Comparison of ENCODE assay signal across 25 cellular contexts in the genomic region with DNA sequence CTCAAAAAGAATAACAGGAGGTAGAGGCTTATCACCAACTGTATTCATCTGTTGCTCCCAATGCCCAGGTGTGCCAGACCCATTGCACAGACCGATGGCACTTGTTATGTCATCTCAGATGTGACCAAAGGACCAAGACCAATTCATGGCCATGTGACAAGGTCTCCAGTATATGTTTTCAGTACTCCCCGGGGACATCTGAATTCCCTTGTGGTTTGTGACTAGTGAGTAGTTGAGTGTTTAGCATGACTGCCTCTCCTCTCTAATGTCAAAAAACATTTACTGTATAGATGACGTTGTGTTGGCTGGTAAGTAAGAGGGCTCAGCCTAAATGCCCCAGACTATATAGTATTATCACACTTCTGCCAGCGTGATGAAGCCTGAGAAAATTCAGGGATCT.
DNase-seq lines count a peak whose midpoint lies in the region; ATAC-seq and TF ChIP-seq lines count a peak whose summit lies in the region.
"Had no signal": no experiment of that assay in that cellular context is flagged by ENCODE, and none has a peak within 500 bp of the region (broad histone marks: within the 10 kb centered on the region; RNA-seq: fewer than 3 reads in every experiment).

No MANE protein-coding gene starts in this region.

- no peaks in the 10 kb centered on the region for H3K4me1 ChIP-seq in OCI-LY7 (ENCODE audit: insufficient read depth, low read length, poor library complexity, severe bottlenecking)
- H3K4me1 ChIP-seq: BE2C, SJCRH30 had no signal

- no peaks in the 10 kb centered on the region for H4K20me1 ChIP-seq in OCI-LY7 (ENCODE audit: insufficient read depth, low read length)

- no peak overlapping the region for H3K27ac ChIP-seq in OCI-LY7 (ENCODE audit: low read depth, low read length, poor library complexity, severe bottlenecking)
- H3K27ac ChIP-seq in RWPE1 = no peak overlapping the region
- H3K27ac ChIP-seq: HL-60, SJCRH30 had no signal

- H3K9me3 ChIP-seq in OCI-LY7 (ENCODE audit: low read length) = no peaks in the 10 kb centered on the region
- H3K9me3 ChIP-seq: BE2C had no signal

- peak; percentile 59 for DNase-seq in DMS153 (lab: John Stamatoyannopoulos, UW)
- DNase-seq in NCI-H187 (lab: John Stamatoyannopoulos, UW) = peak; percentile 46 to 67
- DNase-seq in OCI-LY7 (ENCODE audit: low spot score) = peak; percentile 7
- no peak for DNase-seq in RWPE1 (ENCODE audit: low spot score)
- DNase-seq in H7 = no peak
- no peak for DNase-seq in NCI-H1436 treated with DMSO at 0.1 percent for 48 hours (lab: John Stamatoyannopoulos, UW)
- DNase-seq in head of caudate nucleus = no peak
- DNase-seq: 8988T, ACHN, BE2C, DMS53, GOT3, NCI-H1436, NCI-H2029, NCI-H2171, NCI-H226, NCI-H524, NCI-H748 treated with DMSO at 0.1 percent for 48 hours, PC-3, SJCRH30, T-helper 17 cell had no signal

- H3K36me3 ChIP-seq in OCI-LY7 (ENCODE audit: insufficient read depth, low read length) (no peaks in the 10 kb centered on the region), H7 (replicated peaks; ENCODE audit: control insufficient read depth, insufficient read depth, low read length) (no peaks in the 10 kb centered on the region)
- H3K36me3 ChIP-seq: BE2C, SJCRH30 had no signal

- intact Hi-C loops in OCI-LY7 (cut with micrococcal nuclease; ENCODE audit: unreplicated experiment) = no loop called here
- intact Hi-C loops in head of caudate nucleus (cut with DNase I) = no loop called here

- no peak overlapping the region for H3K4me3 ChIP-seq in OCI-LY7 (ENCODE audit: low read depth, low read length, poor library complexity, severe bottlenecking)
- no peak overlapping the region for H3K4me3 ChIP-seq in H7 (ENCODE audit: insufficient read depth, low read depth, low read length)
- H3K4me3 ChIP-seq: SJCRH30 had no signal

- no peak overlapping the region for H3K4me2 ChIP-seq in OCI-LY7 (ENCODE audit: low read length)

- no peaks in the 10 kb centered on the region for H3K79me2 ChIP-seq in OCI-LY7 (ENCODE audit: insufficient read depth, low read depth, low read length)

- H2AFZ ChIP-seq in OCI-LY7 (ENCODE audit: low read length) = no peak overlapping the region

- CTCF ChIA-PET in OCI-LY7 (lab: Charles Lee; ENCODE audit: unreplicated experiment) (no interaction called here), RWPE1 (lab: Yijun Ruan, JAX) (no interaction called here)

- TF ChIP-seq CTCF in OCI-LY7 (conservative IDR thresholded peaks at IDR 0.05; ENCODE audit: low read length) = no peak
- no peak for TF ChIP-seq CTCF in RWPE1 (conservative IDR thresholded peaks at IDR 0.05; ENCODE audit: low read depth)

- ATAC-seq in GM18868 (IDR thresholded peaks at IDR 0.05; ENCODE audit: unreplicated experiment) = peak; percentile 49
- ATAC-seq: HCT116, PC-3, Right ventricle myocardium inferior, T-helper 17 cell had no signal

- no peaks in the 10 kb centered on the region for H3K27me3 ChIP-seq in H7 (ENCODE audit: control insufficient read depth, insufficient read depth, low read length)
- H3K27me3 ChIP-seq: BE2C, SJCRH30 had no signal

- POLR2A ChIA-PET in OCI-LY7 (lab: Charles Lee) (no interaction called here), RWPE1 (lab: Yijun Ruan, JAX; ENCODE audit: low non-redundant PET) (no interaction called here)

- no TSS peak for BruUV-seq in OCI-LY7 (replicated peaks; lab: Mats Ljungman, UMichigan)

- 0 out of 2 replicates have a peak, but pooled peaks cover 3% of the 10 kb centered on the region for H3K9me2 ChIP-seq in OCI-LY7 (ENCODE audit: insufficient read depth, low read length)

Comparison
In these comparisons a context has a peak if more than half of its experiments do, and no peak if none do; other contexts are left out.
1. DNase-seq: peak in DMS153 (single experiment), NCI-H187 (2 of 2) and OCI-LY7 (single experiment); none in RWPE1 (single experiment), H7 (single experiment), NCI-H1436 treated with DMSO at 0.1 percent for 48 hours (single experiment) and head of caudate nucleus (0 of 42).